In the genomic region with DNA sequence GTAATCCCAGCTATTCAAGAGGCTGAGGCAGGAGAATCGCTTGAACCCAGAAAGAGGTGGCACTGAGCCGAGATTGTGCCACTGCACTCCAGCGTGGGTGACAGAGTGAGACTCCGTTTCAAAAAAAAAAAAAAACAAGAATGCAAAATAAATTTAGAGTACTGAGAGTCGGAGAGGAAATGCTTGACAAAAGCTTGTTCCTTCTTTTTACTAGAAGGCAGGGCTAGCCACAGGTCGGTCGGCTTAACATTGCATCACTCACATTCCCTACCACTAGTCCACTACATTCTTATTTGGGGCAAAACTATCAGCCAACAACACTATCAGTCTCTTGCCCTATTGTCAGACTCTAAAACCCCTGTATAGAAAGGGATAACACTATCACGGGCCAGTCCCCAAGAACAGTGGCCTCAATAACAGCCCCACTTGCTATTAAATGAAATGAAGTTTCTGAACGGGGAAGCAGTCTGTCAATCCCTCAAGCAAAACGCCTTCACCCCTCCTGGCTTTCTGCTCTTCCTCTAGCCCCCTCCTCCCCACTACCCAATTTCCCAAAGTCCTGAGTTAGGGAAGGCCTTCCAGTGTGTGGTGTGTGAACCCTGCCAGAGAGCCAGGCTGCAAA, we compare ENCODE assay signal across 8 cellular contexts. TPM values are rescaled to one million over a fixed set of nuclear protein-coding genes. Genes with fewer than 3 reads are reported as not detected.
DNase-seq lines count a peak whose midpoint lies in the region; ATAC-seq and TF ChIP-seq lines count a peak whose summit lies in the region.

No MANE protein-coding gene starts in this region.

- peak overlapping the region; percentile 69 for H3K4me2 ChIP-seq in H9 (ENCODE audit: insufficient read depth, insufficient read length, low read length)

- TF ChIP-seq CTCF in A673 (conservative IDR thresholded peaks at IDR 0.05; ENCODE audit: low read depth, low read length) (no peak), H9 (conservative IDR thresholded peaks at IDR 0.05) (no peak), WTC11 (IDR thresholded peaks at IDR 0.05) (no peak)

- H2AFZ ChIP-seq in H9 (ENCODE audit: low read length), result no peak overlapping the region

- no peak for DNase-seq in A673 (ENCODE audit: low spot score)
- no peak for DNase-seq in H9
- DNase-seq in WTC11 (ENCODE audit: low spot score), result no peak
- DNase-seq in germinal center (ENCODE audit: low spot score), result peak; percentile 66
- peak; percentile 67 for DNase-seq in renal cortical epithelial cell (ENCODE audit: low read depth)
- no peak for DNase-seq in NCI-H524 (lab: John Stamatoyannopoulos, UW)
- no peak for DNase-seq in GM19238 (ENCODE audit: insufficient read length, low spot score)
- DNase-seq in DMS53 (lab: John Stamatoyannopoulos, UW), result no peak

- H2BK15ac ChIP-seq in H9 (ENCODE audit: low read depth, low read length), result no peak overlapping the region

- H2BK5ac ChIP-seq in H9 (ENCODE audit: insufficient read length, low read length), result no peak overlapping the region

- BruUV-seq in A673 (replicated peaks; lab: Mats Ljungman, UMichigan), result no TSS peak

- no peak overlapping the region for H3K18ac ChIP-seq in H9 (ENCODE audit: insufficient read length, low read depth, low read length)

- no peak overlapping the region for H2BK120ac ChIP-seq in H9 (ENCODE audit: low read depth, low read length, poor library complexity, severe bottlenecking)

- no CpG with 5 or more reads among the region's 10 CpGs for WGBS in H9 (ENCODE audit: extremely low coverage, insufficient read length, low lambda C conversion rate)

- ATAC-seq in WTC11, result no peak

- no peak overlapping the region for H3K56ac ChIP-seq in H9 (ENCODE audit: insufficient read length, low read depth, low read length)

- H4K91ac ChIP-seq in H9 (ENCODE audit: insufficient read length, low read depth, low read length), result no peak overlapping the region

- H4K8ac ChIP-seq in H9 (replicated peaks; ENCODE audit: insufficient read length, low read depth, low read length), result no peak overlapping the region

- H3K27me3 Mint-ChIP-seq in H9 (ENCODE audit: low read depth), result no peaks in the 10 kb centered on the region; the same call in 1 of the 2 replicates
- H3K27me3 Mint-ChIP-seq in WTC11 (ENCODE audit: low read depth), result no peaks in the 10 kb centered on the region

- H4K20me1 ChIP-seq in H9 (ENCODE audit: control insufficient read depth, insufficient read depth, insufficient read length), result no peaks in the 10 kb centered on the region

- peak overlapping the region; percentile 78 for H3K4me3 ChIP-seq in A673 (ENCODE audit: low read depth, low read length, poor library complexity, severe bottlenecking)

- POLR2A ChIA-PET in A673 (lab: Charles Lee; ENCODE audit: low non-redundant PET), result no interaction called here
- POLR2A ChIA-PET in WTC11 (lab: Charles Lee), result interaction anchor here (0.7 to 2.6 kb wide), 14 partner anchors 15 to 416 kb away, joined by 3 to 33 read pairs (median 12); a partner anchor contains a TSS

- no peak overlapping the region for H3K23ac ChIP-seq in H9 (ENCODE audit: insufficient read length, low read depth, low read length)

- H3K27ac ChIP-seq in A673 (ENCODE audit: low read depth, low read length, poor library complexity, severe bottlenecking) (peak overlapping the region; percentile 90), H9 (ENCODE audit: insufficient read length, low read depth, low read length) (no peak overlapping the region)

- H2AK5ac ChIP-seq in H9 (ENCODE audit: insufficient read length, low read length), result no peak overlapping the region

- intact Hi-C loops in A673 (cut with micrococcal nuclease; ENCODE audit: unreplicated experiment), result loop anchor here (5.0 kb wide), 1 partner anchor 37 kb away; a partner anchor contains a TSS

- CTCF ChIA-PET in A673 (lab: Charles Lee) (interaction anchor here (2.2 to 2.3 kb wide), 2 partner anchors 14 to 31 kb away, joined by 16 to 17 read pairs; a partner anchor contains a TSS), WTC11 (lab: Charles Lee) (interaction anchor here (1.4 to 3.6 kb wide), 11 partner anchors 8 to 416 kb away, joined by 3 to 102 read pairs (median 11); a partner anchor contains a TSS)

- H3K9ac ChIP-seq in H9 (ENCODE audit: extremely low read depth, insufficient read length, low read length), result peak overlapping the region; percentile 67

- no peaks in the 10 kb centered on the region for H3K79me1 ChIP-seq in H9 (ENCODE audit: insufficient read depth, low read depth, low read length, poor library complexity, severe bottlenecking)

- H3K27ac Mint-ChIP-seq in H9, result peak overlapping the region; percentile 98
- peak overlapping the region; percentile 100 for H3K27ac Mint-ChIP-seq in WTC11

- H3K9me3 Mint-ChIP-seq in H9, result no peaks in the 10 kb centered on the region; a peak in 1 of 5 replicates
- H3K9me3 Mint-ChIP-seq in WTC11, result no peaks in the 10 kb centered on the region

- H3K36me3 ChIP-seq in A673 (ENCODE audit: insufficient read depth, low read length, poor library complexity, severe bottlenecking), result no peaks in the 10 kb centered on the region

- peaks cover 26% of the 10 kb centered on the region for H3K23me2 ChIP-seq in H9 (ENCODE audit: insufficient read length, low read depth, low read length, poor library complexity, severe bottlenecking)

- peaks cover 32 to 39% of the 10 kb centered on the region in 2 experiments for H3K4me1 Mint-ChIP-seq in H9
- H3K4me1 Mint-ChIP-seq in WTC11, result peaks cover 33% of the 10 kb centered on the region

- H3K4me3 Mint-ChIP-seq in H9 (peak overlapping the region; percentile 98 to 99), WTC11 (peak overlapping the region; percentile 98)

- H2BK20ac ChIP-seq in H9 (ENCODE audit: low read depth, low read length, poor library complexity, severe bottlenecking), result no peak overlapping the region

- peaks cover 5% of the 10 kb centered on the region for H3K4me1 ChIP-seq in A673 (ENCODE audit: insufficient read depth, low read length, poor library complexity, severe bottlenecking)
- H3K4me1 ChIP-seq in H9 (ENCODE audit: insufficient read depth, low read length), result peaks cover 2% of the 10 kb centered on the region; the same call in 1 of the 2 replicates

- no peaks in the 10 kb centered on the region; the same call in 1 of the 2 replicates for H3K79me2 ChIP-seq in H9 (ENCODE audit: insufficient read depth, low read length)

- no peak overlapping the region for H3K14ac ChIP-seq in H9 (ENCODE audit: insufficient read depth, low read length)

- H4K5ac ChIP-seq in H9 (ENCODE audit: insufficient read length, low read depth, low read length), result no peak overlapping the region

- H2BK12ac ChIP-seq in H9 (ENCODE audit: insufficient read length, low read depth, low read length), result no peak overlapping the region

- H3K27me3 ChIP-seq in A673 (replicated peaks; ENCODE audit: insufficient read depth, low read depth, low read length, poor library complexity) (no peaks in the 10 kb centered on the region), H9 (ENCODE audit: insufficient read depth, low read length) (no peaks in the 10 kb centered on the region)

- no peak overlapping the region for H3T11ph ChIP-seq in H9 (ENCODE audit: low read length)

- H3K9me3 ChIP-seq in A673 (ENCODE audit: low read depth, low read length, poor library complexity, severe bottlenecking) (no peaks in the 10 kb centered on the region), H9 (ENCODE audit: control insufficient read depth, low read depth, low read length) (no peaks in the 10 kb centered on the region)

- H3K4ac ChIP-seq in H9 (ENCODE audit: low read depth, low read length), result no peak overlapping the region

- H3K36me3 Mint-ChIP-seq in H9 (ENCODE audit: insufficient read depth in 1 of 3, low read depth in 3 of 3) (peaks cover 15 to 25% (median 19%) of the 10 kb centered on the region in 3 experiments), WTC11 (peaks cover 20% of the 10 kb centered on the region)

RNA-seq across cellular contexts. Expression of a gene that starts 1.0 kb away (rescaled TPM):
- total RNA-seq in A673 (2021) (48.1 and 49.5 TPM in 2 replicates), H9 (2021) (60.8 and 64.8 TPM in 2 replicates), WTC11 (2021) (45.5 to 57.4 TPM (median 48.7 TPM) in 3 replicates), renal cortical epithelial cell (84.4 and 140 TPM in 2 replicates)

RNA-seq across cellular contexts. Expression of a gene that starts 3.4 kb away (rescaled TPM):
- total RNA-seq in A673 (2021), result 67.5 and 73.2 TPM in 2 replicates
- total RNA-seq in H9 (2021), result 48.7 and 49.0 TPM in 2 replicates
- 42.7 to 47.9 TPM (median 47.5 TPM) in 3 replicates for total RNA-seq in WTC11 (2021)
- 17.8 and 20.8 TPM in 2 replicates for total RNA-seq in renal cortical epithelial cell

RNA-seq across cellular contexts. Expression of a gene that starts 9.1 kb away (rescaled TPM):
- total RNA-seq in A673 (2021), result 0.85 TPM in 1 of 2 replicates, not detected in the other
- total RNA-seq in H9 (2021), result 0.15 TPM in 1 of 2 replicates, not detected in the other
- total RNA-seq in WTC11 (2021), result 0.26 to 0.62 TPM (median 0.46 TPM) in 3 replicates
- 0.20 TPM in 1 of 2 replicates, not detected in the other for total RNA-seq in renal cortical epithelial cell

RNA-seq across cellular contexts. Expression of a gene that starts 31.4 kb away (rescaled TPM):
- total RNA-seq in A673 (2021), result 133 and 140 TPM in 2 replicates
- 85.0 and 86.9 TPM in 2 replicates for total RNA-seq in H9 (2021)
- total RNA-seq in WTC11 (2021), result 72.8 to 77.9 TPM (median 76.8 TPM) in 3 replicates
- 17.4 and 61.2 TPM in 2 replicates for total RNA-seq in renal cortical epithelial cell

RNA-seq across cellular contexts. Expression of a gene that starts 37.5 kb away (rescaled TPM):
- total RNA-seq in A673 (2021) (74.6 and 74.7 TPM in 2 replicates), H9 (2021) (33.4 and 34.6 TPM in 2 replicates), WTC11 (2021) (33.0 to 41.2 TPM (median 38.6 TPM) in 3 replicates), renal cortical epithelial cell (27.8 and 76.4 TPM in 2 replicates)

Comparison
In these comparisons a context has a peak if more than half of its experiments do, and no peak if none do; other contexts are left out.
1. DNase-seq: peak in germinal center (single experiment) and renal cortical epithelial cell (single experiment); none in A673 (single experiment), H9 (single experiment), WTC11 (single experiment), NCI-H524 (0 of 2), GM19238 (single experiment) and DMS53 (single experiment).